In the genomic region with DNA sequence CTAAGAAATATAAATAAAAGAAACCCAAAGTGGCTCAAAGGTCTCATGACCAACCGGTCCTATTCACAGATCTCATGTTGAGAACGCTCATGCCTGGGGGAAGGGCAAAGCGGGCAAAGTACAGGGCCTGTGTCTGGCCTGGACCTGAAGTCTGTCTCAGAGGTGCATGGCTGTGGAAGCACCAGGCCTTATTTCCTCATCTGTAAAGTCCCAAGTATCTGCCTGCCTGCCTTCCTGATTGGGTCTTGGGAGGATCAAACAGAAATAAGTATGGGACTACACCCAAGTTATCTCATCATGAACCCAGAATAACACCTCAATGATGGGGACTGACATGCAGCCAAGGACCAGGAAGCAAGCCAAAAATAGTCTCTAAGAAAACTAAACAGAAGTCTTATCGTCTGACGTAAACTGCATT, we compare ENCODE assay signal across 12 cellular contexts. TPM values are rescaled to one million over a fixed set of nuclear protein-coding genes. Genes with fewer than 3 reads are reported as not detected.
DNase-seq lines count a peak whose midpoint lies in the region; ATAC-seq and TF ChIP-seq lines count a peak whose summit lies in the region.
"Had no signal": no experiment of that assay in that cellular context is flagged by ENCODE, and none has a peak within 500 bp of the region (broad histone marks: within the 10 kb centered on the region; RNA-seq: fewer than 3 reads in every experiment).

No MANE protein-coding gene starts in this region.

- H3K36me3 ChIP-seq in body of pancreas (replicated peaks in 1 of 2; ENCODE audit: insufficient read depth in 1 of 2, low read depth in 2 of 2) (no peaks in the 10 kb centered on the region), gastrocnemius medialis (peaks cover 0 to 8% of the 10 kb centered on the region in 2 donors)
- H3K36me3 ChIP-seq: brain microvascular endothelial cell had no signal

- TF ChIP-seq POLR2A in body of pancreas (IDR thresholded peaks at IDR 0.05) (no peak), gastrocnemius medialis (IDR thresholded peaks at IDR 0.05) (peak; percentile 31 to 50)

- H3K27me3 ChIP-seq in body of pancreas (no peaks in the 10 kb centered on the region), gastrocnemius medialis (no peaks in the 10 kb centered on the region)
- H3K27me3 ChIP-seq: brain microvascular endothelial cell had no signal

- H3K4me1 ChIP-seq in body of pancreas = peaks cover 35% of the 10 kb centered on the region
- H3K4me1 ChIP-seq in gastrocnemius medialis = peaks cover 58 to 62% of the 10 kb centered on the region in 2 donors

- no peak overlapping the region for H3K4me3 ChIP-seq in body of pancreas
- no peak overlapping the region for H3K4me3 ChIP-seq in gastrocnemius medialis
- H3K4me3 ChIP-seq: HAP-1 had no signal

- no peak for TF ChIP-seq CTCF in body of pancreas (IDR thresholded peaks at IDR 0.05)
- TF ChIP-seq CTCF in gastrocnemius medialis (IDR thresholded peaks at IDR 0.05 in 4 of 5, conservative IDR thresholded peaks at IDR 0.05 in 1 of 5) = no peak

- intact Hi-C loops in body of pancreas (cut with DNase I) (no loop called here), left colon (cut with DNase I, micrococcal nuclease) (no loop called here), gastrocnemius medialis (cut with DNase I; ENCODE audit: low total_unique reads) (no loop called here)

- ATAC-seq in body of pancreas (peak; percentile 68), left colon (peak; percentile 88), gastrocnemius medialis (peak; percentile 94 to 96), GM21526 (IDR thresholded peaks at IDR 0.05; ENCODE audit: low FRiP score, unreplicated experiment) (no peak), HG02759 (IDR thresholded peaks at IDR 0.05; ENCODE audit: unreplicated experiment) (no peak)

- H3K27ac ChIP-seq in body of pancreas (peak overlapping the region in 3 of 4 donors; percentile 23 to 57 (median 33)), gastrocnemius medialis (peak overlapping the region in 1 of 4 donors; percentile 90)
- H3K27ac ChIP-seq: brain microvascular endothelial cell had no signal

- DNase-seq in HT-29 (ENCODE audit: low spot score) (peak; percentile 90), body of pancreas (peak; percentile 60 to 79 (median 66)), left colon (peak; percentile 85 to 94), gastrocnemius medialis (peak; percentile 74 to 89)
- DNase-seq in stimulated activated naive CD4-positive, alpha-beta T cell treated with Interleukin-2 at 50 U/mL for 16 hours (lab: John Stamatoyannopoulos, UW) = no peak
- no peak for DNase-seq in stimulated activated CD4-positive, alpha-beta T cell treated with anti-CD3 and anti-CD28 coated beads, Interleukin-4, amount 100 ng/mL, for 1 hour
- DNase-seq: brain microvascular endothelial cell, islet precursor cell, Karpas-422 had no signal

- H3K9me3 ChIP-seq in body of pancreas (no peaks in the 10 kb centered on the region), gastrocnemius medialis (no peaks in the 10 kb centered on the region)
- H3K9me3 ChIP-seq: HAP-1 had no signal

- in situ Hi-C loops in gastrocnemius medialis (cut with MboI; ENCODE audit: low sequenced_read_pairs in 4 of 4) = no loop called here

- WGBS in body of pancreas, 2 donors = 20 to 22% methylated on average over 5 of the region's 5 CpGs

RNA-seq across cellular contexts. Expression of a gene that starts 14.2 kb away (rescaled TPM):
- total RNA-seq in HT-29 (2014; rRNA removed; shearing (Covaris generic)) = 58.9 and 72.1 TPM in 2 replicates
- 10 to 100 TPM in 1 of 2 donors, 1 to 10 TPM in 1; 5.4 to 16.2 TPM for total RNA-seq in body of pancreas
- total RNA-seq in left colon = 10 to 100 TPM; 27.0 to 46.5 TPM
- total RNA-seq in gastrocnemius medialis = 10 to 100 TPM in 3 of 4 donors, 1 to 10 TPM in 1; 9.9 to 27.2 (median 17.9) TPM

Comparison
In these comparisons a context has a peak if more than half of its experiments do, and no peak if none do; other contexts are left out.
1. DNase-seq: peak in HT-29 (single experiment), body of pancreas (4 of 4), left colon (2 of 2) and gastrocnemius medialis (2 of 2); none in stimulated activated naive CD4-positive, alpha-beta T cell treated with Interleukin-2 at 50 U/mL for 16 hours (single experiment) and stimulated activated CD4-positive, alpha-beta T cell treated with anti-CD3 and anti-CD28 coated beads, Interleukin-4, amount 100 ng/mL, for 1 hour (single experiment).
2. ATAC-seq: peak in body of pancreas (single experiment), left colon (single experiment) and gastrocnemius medialis (2 of 2); none in GM21526 (single experiment) and HG02759 (single experiment).
3. POLR2A ChIP-seq: peak in gastrocnemius medialis (2 of 2); none in body of pancreas (0 of 3).